Comparison of ENCODE assay signal across 13 cellular contexts in genomic region chr3:12186515-12187286, GRCh38. TPM values are rescaled to one million over a fixed set of nuclear protein-coding genes. Genes with fewer than 3 reads are reported as not detected.
DNase-seq lines count a peak whose midpoint lies in the region; ATAC-seq and TF ChIP-seq lines count a peak whose summit lies in the region.
"Had no signal": no experiment of that assay in that cellular context is flagged by ENCODE, and none has a peak within 500 bp of the region (broad histone marks: within the 10 kb centered on the region; RNA-seq: fewer than 3 reads in every experiment).

No MANE protein-coding gene starts in this region.

- POLR2A ChIA-PET in activated CD4-positive, alpha-beta T cell treated with anti-CD3 and anti-CD28 coated beads for 36 hours (lab: Charles Lee) = interaction anchor here (0.6 kb wide), 2 partner anchors 308 to 905 kb away, joined by 3 to 4 read pairs; no protein-coding TSS in a partner anchor

- TF ChIP-seq CTCF in NB4 (IDR thresholded peaks at IDR 0.05; ENCODE audit: low read depth, low read length) (no peak), esophagus squamous epithelium (IDR thresholded peaks at IDR 0.05) (no peak), stomach (IDR thresholded peaks at IDR 0.05) (no peak), WERI-Rb-1 (IDR thresholded peaks at IDR 0.05; ENCODE audit: low read depth, low read length) (no peak)

- intact Hi-C loops in activated CD4-positive, alpha-beta T cell treated with anti-CD3 and anti-CD28 coated beads for 36 hours (cut with DNase I, micrococcal nuclease) = loop anchor here in 1 of 2 experiments (2.0 to 5.0 kb wide), 2 partner anchors 284 to 476 kb away; partner anchors contain the start of gene RAF1
- intact Hi-C loops in esophagus squamous epithelium (cut with DNase I) = no loop called here
- intact Hi-C loops in stomach (cut with DNase I; ENCODE audit: low total_unique reads) = no loop called here

- CTCF ChIA-PET in activated CD4-positive, alpha-beta T cell treated with anti-CD3 and anti-CD28 coated beads for 36 hours (lab: Charles Lee) = interaction anchor here (0.6 to 1.9 kb wide), 6 partner anchors 10 to 1344 kb away, joined by 3 to 14 read pairs (median 4); no protein-coding TSS in a partner anchor

- H3K36me3 ChIP-seq in esophagus squamous epithelium (no peaks in the 10 kb centered on the region), stomach (no peaks in the 10 kb centered on the region), WERI-Rb-1 (no peaks in the 10 kb centered on the region)
- H3K36me3 ChIP-seq: pancreas had no signal

- H3K4me3 ChIP-seq in NB4 (ENCODE audit: low read depth, low read length) = peak overlapping the region; percentile 6
- no peak overlapping the region for H3K4me3 ChIP-seq in esophagus squamous epithelium
- no peak overlapping the region for H3K4me3 ChIP-seq in stomach
- H3K4me3 ChIP-seq in WERI-Rb-1 (ENCODE audit: low read depth, low read length) = no peak overlapping the region
- H3K4me3 ChIP-seq: GM23338, pancreas had no signal

- DNase-seq in activated CD4-positive, alpha-beta T cell treated with anti-CD3 and anti-CD28 coated beads for 36 hours = no peak
- no peak for DNase-seq in activated CD4-positive, alpha-beta T cell treated with anti-CD3 and anti-CD28 coated beads, Interleukin-2, amount 50 U/mL, for 4 hours
- peak; percentile 21 for DNase-seq in NB4 (ENCODE audit: low read depth)
- no peak for DNase-seq in esophagus squamous epithelium (lab: John Stamatoyannopoulos, UW)
- no peak for DNase-seq in stomach
- DNase-seq in WERI-Rb-1 = no peak
- DNase-seq: glutamatergic neuron, NCI-H2227 treated with DMSO at 0.1 percent for 48 hours had no signal

- H3K9me3 Mint-ChIP-seq in activated CD4-positive, alpha-beta T cell treated with anti-CD3 and anti-CD28 coated beads for 36 hours (ENCODE audit: low read depth) = no peaks in the 10 kb centered on the region
- H3K9me3 Mint-ChIP-seq: GM23338, IgD-negative memory B cell had no signal

- H3K27me3 ChIP-seq in esophagus squamous epithelium (no peaks in the 10 kb centered on the region), stomach (no peaks in the 10 kb centered on the region), WERI-Rb-1 (ENCODE audit: insufficient read depth, low read depth, severe bottlenecking) (no peaks in the 10 kb centered on the region)
- H3K27me3 ChIP-seq: pancreas had no signal

- H3K36me3 Mint-ChIP-seq in activated CD4-positive, alpha-beta T cell treated with anti-CD3 and anti-CD28 coated beads for 36 hours (ENCODE audit: low read depth) = no peaks in the 10 kb centered on the region
- H3K36me3 Mint-ChIP-seq: IgD-negative memory B cell had no signal

- no peak for ATAC-seq in activated CD4-positive, alpha-beta T cell treated with anti-CD3 and anti-CD28 coated beads for 36 hours
- ATAC-seq in GM21576 (IDR thresholded peaks at IDR 0.05; ENCODE audit: unreplicated experiment) = no peak
- no peak for ATAC-seq in GM18858 (IDR thresholded peaks at IDR 0.05; ENCODE audit: unreplicated experiment)

- TF ChIP-seq POLR2A in NB4 (IDR thresholded peaks at IDR 0.05; ENCODE audit: extremely low read depth, insufficient read length) = no peak
- no peak for TF ChIP-seq POLR2A in esophagus squamous epithelium (IDR thresholded peaks at IDR 0.05)
- TF ChIP-seq POLR2A in stomach (IDR thresholded peaks at IDR 0.05) = no peak

- no peak for TF ChIP-seq EP300 in stomach (IDR thresholded peaks at IDR 0.05)

- H3K4me3 Mint-ChIP-seq in activated CD4-positive, alpha-beta T cell treated with anti-CD3 and anti-CD28 coated beads for 36 hours = no peak overlapping the region
- H3K4me3 Mint-ChIP-seq: GM23338 had no signal

- H3K27ac ChIP-seq in esophagus squamous epithelium (peak overlapping the region in 3 of 4 donors; percentile 67 to 77 (median 75)), stomach (peak overlapping the region in 4 of 5 donors; percentile 69 to 87 (median 78)), WERI-Rb-1 (no peak overlapping the region)
- H3K27ac ChIP-seq: pancreas had no signal

- H3K4me1 Mint-ChIP-seq in activated CD4-positive, alpha-beta T cell treated with anti-CD3 and anti-CD28 coated beads for 36 hours = peaks cover 48% of the 10 kb centered on the region

- peak overlapping the region; percentile 94 for H3K27ac Mint-ChIP-seq in activated CD4-positive, alpha-beta T cell treated with anti-CD3 and anti-CD28 coated beads for 36 hours

- H3K27me3 Mint-ChIP-seq in activated CD4-positive, alpha-beta T cell treated with anti-CD3 and anti-CD28 coated beads for 36 hours = peaks cover 5% of the 10 kb centered on the region

- H3K4me1 ChIP-seq in esophagus squamous epithelium (peaks cover 23 to 43% (median 41%) of the 10 kb centered on the region in 3 donors), stomach (peaks cover 8 to 24% (median 14%) of the 10 kb centered on the region in 4 donors)
- H3K4me1 ChIP-seq: pancreas had no signal

- 81 to 91% methylated on average over 8 of the region's 8 CpGs for WGBS in esophagus squamous epithelium, 2 donors
- WGBS in stomach, 5 donors = 90 to 96% (median 92%) methylated on average over 8 of the region's 8 CpGs

- H3K9me3 ChIP-seq in esophagus squamous epithelium = no peaks in the 10 kb centered on the region
- no peaks in the 10 kb centered on the region for H3K9me3 ChIP-seq in stomach
- no peaks in the 10 kb centered on the region for H3K9me3 ChIP-seq in WERI-Rb-1 (ENCODE audit: severe bottlenecking)
- H3K9me3 ChIP-seq: pancreas had no signal

RNA-seq across cellular contexts. Expression of gene TIMP4, which starts 28.0 kb away (rescaled TPM):
- under 1 TPM; 0.11 to 0.34 TPM for total RNA-seq in activated CD4-positive, alpha-beta T cell treated with anti-CD3 and anti-CD28 coated beads for 36 hours
- total RNA-seq in esophagus squamous epithelium = 1 to 10 TPM in 3 of 4 donors, under 1 TPM in 1; 0.23 to 8.6 (median 4.0) TPM
- total RNA-seq in stomach = 1 to 10 TPM; 2.6 to 9.9 (median 5.2) TPM
- polyA plus RNA-seq in stomach = 10 to 100 TPM in 2 of 3 donors, 1 to 10 TPM in 1; 5.0 to 13.4 (median 11.0) TPM
- polyA plus RNA-seq: IgD-negative memory B cell had no signal
